Comparison of ENCODE assay signal across 36 cellular contexts in the genomic region with DNA sequence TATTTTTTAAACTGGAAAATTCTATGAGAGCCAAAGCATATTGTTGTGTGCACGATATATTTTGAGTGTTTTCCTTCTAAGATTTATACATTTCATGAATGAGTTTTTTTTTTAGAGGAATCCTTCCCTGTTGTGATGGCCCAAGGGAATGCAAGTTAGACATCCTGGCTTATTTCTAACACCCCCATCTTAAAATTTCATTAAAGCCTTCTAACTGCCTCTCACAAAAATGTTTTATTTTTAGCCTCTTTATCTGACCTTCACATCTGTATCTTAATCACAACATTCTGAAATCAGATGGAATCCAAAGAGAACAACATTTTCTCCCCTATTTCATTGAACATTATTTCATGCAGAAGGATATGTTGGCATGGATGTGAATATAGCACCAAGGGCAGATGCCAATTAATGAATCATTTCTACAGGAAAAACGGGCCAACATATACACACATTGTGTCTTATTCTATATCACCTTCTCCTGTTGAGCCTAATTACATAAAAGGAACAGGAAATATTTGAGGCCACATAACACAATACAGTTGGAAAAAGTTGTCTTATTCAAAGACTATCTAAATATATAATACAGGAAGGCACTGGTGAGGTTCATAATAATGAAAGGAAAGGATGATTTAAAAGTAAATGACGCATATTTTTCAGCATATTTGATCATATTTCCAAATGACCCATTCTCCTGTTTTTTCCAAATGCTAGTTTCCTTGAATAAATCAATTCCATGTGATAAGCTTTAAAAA.
"Had no signal": no experiment of that assay in that cellular context is flagged by ENCODE, and none has a peak within 500 bp of the region (broad histone marks: within the 10 kb centered on the region; RNA-seq: fewer than 3 reads in every experiment).

No MANE protein-coding gene starts in this region.

- H3K27ac Mint-ChIP-seq: activated B cell treated with CpG ODN at 0.5 μM for 24 hours; activated CD4-positive, alpha-beta memory T cell treated with anti-CD3 and anti-CD28 coated beads for 36 hours; activated CD4-positive, alpha-beta T cell treated with anti-CD3 and anti-CD28 coated beads, Interleukin-2, amount 10 ng/mL, durations not matched to agents 24 days and 14 days; activated CD8-positive, alpha-beta T cell treated with anti-CD3 and anti-CD28 coated beads for 36 hours; activated naive CD4-positive, alpha-beta T cell treated with anti-CD3 and anti-CD28 coated beads, Interleukin-2, amount 10 ng/mL, durations not matched to agents 7 days and 5 days; activated naive CD4-positive, alpha-beta T cell treated with anti-CD3 and anti-CD28 coated beads, Interleukin-2, amount 50 U/mL, for 24 hours; activated naive CD8-positive, alpha-beta T cell; activated naive CD8-positive, alpha-beta T cell treated with anti-CD3 and anti-CD28 coated beads, Interleukin-2, amount 10 ng/mL, durations not matched to agents 7 days and 5 days; activated naive CD8-positive, alpha-beta T cell treated with anti-CD3 and anti-CD28 coated beads, Interleukin-2, amount 50 U/mL, for 24 hours; activated T-cell treated with anti-CD3 and anti-CD28 coated beads, Interleukin-2, amount 50 U/mL, for 72 hours; activated T-helper 1 cell treated with anti-CD3 and anti-CD28 coated beads, Interleukin-12 subunit alpha, Interleukin-12 subunit beta, Interleukin-2, Interleukin-4 antibody, amounts not matched to agents 30 ng/mL and 10 ng/mL and 1 ng/mL, durations not matched to agents 14 hours and 24 hours and 36 hours; activated T-helper 17 cell treated with anti-CD3 and anti-CD28 coated beads, Interleukin-2, amount 50 U/mL, for 72 hours; brain; T-helper 1 cell treated with Interleukin-12 subunit alpha and Interleukin-12 subunit beta and Interleukin-4 antibody, amounts not matched to agents 30 μg/mL and 1 μg/mL, for 36 hours; T-helper 2 cell treated with Interferon-gamma antibody and Interleukin-4, amounts not matched to agents 5 μg/mL and 100 μg/mL, for 36 hours had no signal

- H3K27ac ChIP-seq: ascending aorta, cardiac muscle cell, VCaP had no signal

- H3K9me3 ChIP-seq: ascending aorta had no signal

- H3K27me3 Mint-ChIP-seq: activated CD4-positive, alpha-beta memory T cell treated with anti-CD3 and anti-CD28 coated beads for 36 hours; activated CD4-positive, alpha-beta T cell treated with anti-CD3 and anti-CD28 coated beads, Interleukin-2, amount 10 ng/mL, durations not matched to agents 24 days and 14 days; activated CD8-positive, alpha-beta T cell treated with anti-CD3 and anti-CD28 coated beads for 36 hours; activated naive CD4-positive, alpha-beta T cell treated with anti-CD3 and anti-CD28 coated beads, Interleukin-2, amount 10 ng/mL, durations not matched to agents 7 days and 5 days; activated naive CD4-positive, alpha-beta T cell treated with anti-CD3 and anti-CD28 coated beads, Interleukin-2, amount 50 U/mL, for 24 hours; activated naive CD8-positive, alpha-beta T cell; activated naive CD8-positive, alpha-beta T cell treated with anti-CD3 and anti-CD28 coated beads, Interleukin-2, amount 10 ng/mL, durations not matched to agents 7 days and 5 days; activated naive CD8-positive, alpha-beta T cell treated with anti-CD3 and anti-CD28 coated beads, Interleukin-2, amount 50 U/mL, for 24 hours; activated T-helper 17 cell treated with anti-CD3 and anti-CD28 coated beads, Interleukin-2, amount 50 U/mL, for 72 hours; central memory CD8-positive, alpha-beta T cell had no signal

- H3K36me3 ChIP-seq: ascending aorta, cardiac muscle cell had no signal

- H3K36me3 Mint-ChIP-seq: activated CD4-positive, alpha-beta memory T cell treated with anti-CD3 and anti-CD28 coated beads for 36 hours; activated naive CD4-positive, alpha-beta T cell treated with anti-CD3 and anti-CD28 coated beads, Interleukin-2, amount 10 ng/mL, durations not matched to agents 7 days and 5 days; activated naive CD4-positive, alpha-beta T cell treated with anti-CD3 and anti-CD28 coated beads, Interleukin-2, amount 50 U/mL, for 24 hours; activated naive CD8-positive, alpha-beta T cell; brain had no signal

- H3K4me3 Mint-ChIP-seq: activated B cell treated with CpG ODN at 0.5 μM for 24 hours; activated CD4-positive, alpha-beta memory T cell treated with anti-CD3 and anti-CD28 coated beads for 36 hours; activated CD4-positive, alpha-beta T cell treated with anti-CD3 and anti-CD28 coated beads, Interleukin-2, amount 10 ng/mL, durations not matched to agents 24 days and 14 days; activated CD8-positive, alpha-beta T cell treated with anti-CD3 and anti-CD28 coated beads for 36 hours; activated naive CD4-positive, alpha-beta T cell treated with anti-CD3 and anti-CD28 coated beads, Interleukin-2, amount 10 ng/mL, durations not matched to agents 7 days and 5 days; activated naive CD4-positive, alpha-beta T cell treated with anti-CD3 and anti-CD28 coated beads, Interleukin-2, amount 50 U/mL, for 24 hours; activated naive CD8-positive, alpha-beta T cell; activated naive CD8-positive, alpha-beta T cell treated with anti-CD3 and anti-CD28 coated beads, Interleukin-2, amount 10 ng/mL, durations not matched to agents 7 days and 5 days; activated naive CD8-positive, alpha-beta T cell treated with anti-CD3 and anti-CD28 coated beads, Interleukin-2, amount 50 U/mL, for 24 hours; activated T-cell treated with anti-CD3 and anti-CD28 coated beads, Interleukin-2, amount 50 U/mL, for 4 hours; activated T-cell treated with anti-CD3 and anti-CD28 coated beads, Interleukin-2, amount 50 U/mL, for 72 hours; activated T-helper 1 cell treated with anti-CD3 and anti-CD28 coated beads, Interleukin-12 subunit alpha, Interleukin-12 subunit beta, Interleukin-2, Interleukin-4 antibody, amounts not matched to agents 30 ng/mL and 10 ng/mL and 1 ng/mL, durations not matched to agents 14 hours and 24 hours and 36 hours; activated T-helper 17 cell treated with anti-CD3 and anti-CD28 coated beads, Interleukin-2, amount 50 U/mL, for 72 hours; brain; central memory CD8-positive, alpha-beta T cell; T-helper 1 cell treated with Interleukin-12 subunit alpha and Interleukin-12 subunit beta and Interleukin-4 antibody, amounts not matched to agents 30 μg/mL and 1 μg/mL, for 36 hours; T-helper 2 cell treated with Interferon-gamma antibody and Interleukin-4, amounts not matched to agents 5 μg/mL and 100 μg/mL, for 36 hours had no signal

- H3K9me3 Mint-ChIP-seq: activated B cell treated with CpG ODN at 0.5 μM for 24 hours; activated CD4-positive, alpha-beta memory T cell treated with anti-CD3 and anti-CD28 coated beads for 36 hours; activated CD8-positive, alpha-beta T cell treated with anti-CD3 and anti-CD28 coated beads for 36 hours; activated naive CD4-positive, alpha-beta T cell treated with anti-CD3 and anti-CD28 coated beads, Interleukin-2, amount 50 U/mL, for 24 hours; activated T-helper 1 cell treated with anti-CD3 and anti-CD28 coated beads, Interleukin-12 subunit alpha, Interleukin-12 subunit beta, Interleukin-2, Interleukin-4 antibody, amounts not matched to agents 30 ng/mL and 10 ng/mL and 1 ng/mL, durations not matched to agents 14 hours and 24 hours and 36 hours had no signal

- DNase-seq: activated B cell treated with CpG ODN at 0.5 μM for 24 hours; activated CD4-positive, alpha-beta memory T cell treated with anti-CD3 and anti-CD28 coated beads for 36 hours; activated CD4-positive, alpha-beta T cell treated with anti-CD3 and anti-CD28 coated beads for 4 hours; activated CD4-positive, alpha-beta T cell treated with anti-CD3 and anti-CD28 coated beads, Interleukin-2, amount 10 ng/mL, durations not matched to agents 24 days and 14 days; activated CD4-positive, alpha-beta T cell treated with anti-CD3 and anti-CD28 coated beads, Interleukin-2, amount 50 U/mL, for 1 hour; activated CD4-positive, alpha-beta T cell treated with anti-CD3 and anti-CD28 coated beads, Interleukin-2, amount 50 U/mL, for 4 hours; activated CD4-positive, CD25-positive, alpha-beta regulatory T cell treated with anti-CD3 and anti-CD28 coated beads, Interleukin-2, amount 50 U/mL, for 72 hours; activated CD8-positive, alpha-beta memory T cell treated with anti-CD3 and anti-CD28 coated beads, Interleukin-2, amount 50 U/mL, for 4 hours; activated CD8-positive, alpha-beta T cell treated with anti-CD3 and anti-CD28 coated beads for 36 hours; activated effector memory CD4-positive, alpha-beta T cell treated with anti-CD3 and anti-CD28 coated beads, Interleukin-2, amount 50 U/mL, for 16 hours; activated naive CD4-positive, alpha-beta T cell treated with anti-CD3 and anti-CD28 coated beads, Interleukin-2, amount 10 ng/mL, durations not matched to agents 7 days and 5 days; activated naive CD4-positive, alpha-beta T cell treated with Interleukin-2 at 50 U/mL for 16 hours; activated naive CD8-positive, alpha-beta T cell treated with anti-CD3 and anti-CD28 coated beads, Interleukin-2, amount 10 ng/mL, durations not matched to agents 7 days and 5 days; activated naive CD8-positive, alpha-beta T cell treated with anti-CD3 and anti-CD28 coated beads, Interleukin-2, amount 50 U/mL, for 24 hours; activated T-cell treated with anti-CD3 and anti-CD28 coated beads for 4 hours; activated T-cell treated with anti-CD3 and anti-CD28 coated beads, Interleukin-2, amount 50 U/mL, for 1 hour; activated T-cell treated with anti-CD3 and anti-CD28 coated beads, Interleukin-2, amount 50 U/mL, for 4 hours; activated T-cell treated with anti-CD3 and anti-CD28 coated beads, Interleukin-2, amount 50 U/mL, for 72 hours; amygdala; anterior cingulate cortex; caudate nucleus; cerebellar nuclear complex; T-helper 1 cell; T-helper 2 cell; T-helper 9 cell had no signal

- H3K4me3 ChIP-seq: ascending aorta, cardiac muscle cell had no signal

- ATAC-seq: activated CD8-positive, alpha-beta T cell treated with anti-CD3 and anti-CD28 coated beads for 36 hours; activated naive CD8-positive, alpha-beta T cell treated with anti-CD3 and anti-CD28 coated beads, Interleukin-2, amount 50 U/mL, for 24 hours; activated T-cell treated with anti-CD3 and anti-CD28 coated beads, Interleukin-2, amount 50 U/mL, for 4 hours; activated T-cell treated with anti-CD3 and anti-CD28 coated beads, Interleukin-2, amount 50 U/mL, for 72 hours; activated T-helper 17 cell treated with anti-CD3 and anti-CD28 coated beads, Interleukin-2, amount 50 U/mL, for 72 hours had no signal

- H3K4me1 Mint-ChIP-seq: activated B cell treated with CpG ODN at 0.5 μM for 24 hours; activated CD4-positive, alpha-beta T cell treated with anti-CD3 and anti-CD28 coated beads, Interleukin-2, amount 10 ng/mL, durations not matched to agents 24 days and 14 days; activated naive CD4-positive, alpha-beta T cell treated with anti-CD3 and anti-CD28 coated beads, Interleukin-2, amount 10 ng/mL, durations not matched to agents 7 days and 5 days; activated naive CD8-positive, alpha-beta T cell treated with anti-CD3 and anti-CD28 coated beads, Interleukin-2, amount 10 ng/mL, durations not matched to agents 7 days and 5 days; activated naive CD8-positive, alpha-beta T cell treated with anti-CD3 and anti-CD28 coated beads, Interleukin-2, amount 50 U/mL, for 24 hours; activated T-helper 17 cell treated with anti-CD3 and anti-CD28 coated beads, Interleukin-2, amount 50 U/mL, for 72 hours; brain; central memory CD8-positive, alpha-beta T cell had no signal

- H3K27me3 ChIP-seq: ascending aorta, cardiac muscle cell had no signal
